8 cellular contexts compared by ENCODE assay signal in the genomic region with DNA sequence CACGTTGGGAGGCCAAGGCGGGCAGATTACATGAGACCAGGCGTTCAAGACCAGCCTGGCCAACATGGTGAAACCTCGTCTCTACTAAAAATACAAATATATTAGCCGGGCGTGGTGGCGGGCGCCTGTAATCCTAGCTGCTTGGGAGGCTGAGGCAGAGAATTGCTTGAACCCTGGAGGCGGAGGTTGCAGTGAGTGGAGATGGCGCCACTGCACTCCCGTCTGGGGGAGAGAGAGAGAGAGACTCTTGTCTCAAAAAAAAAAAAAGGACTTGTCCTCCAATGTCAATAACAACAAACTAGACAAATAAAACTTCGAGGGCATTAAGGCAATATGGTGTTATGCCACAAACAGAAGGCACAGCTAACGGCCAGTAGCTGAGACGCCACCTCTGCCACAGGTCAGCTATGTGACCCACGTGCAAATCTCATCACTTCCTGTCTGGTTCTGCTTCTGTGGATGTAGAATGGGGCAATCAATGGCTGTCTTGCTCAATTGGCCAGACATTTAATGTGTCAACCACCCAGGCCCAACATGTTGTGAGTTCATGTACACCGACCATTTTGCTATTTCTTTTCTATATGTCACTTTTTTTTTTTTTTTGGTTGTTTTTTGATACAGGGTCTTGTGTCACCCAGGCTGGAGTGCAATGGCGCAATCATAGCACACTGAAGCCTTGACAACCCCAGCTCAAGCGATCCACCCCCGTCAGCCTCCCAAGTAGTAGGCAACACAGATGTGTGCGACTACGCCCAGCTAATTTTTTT. TPM values are rescaled to one million over a fixed set of nuclear protein-coding genes. Genes with fewer than 3 reads are reported as not detected.
A peak's percentile ranks its signal among the peaks of the same experiment; 100 is the strongest.
DNase-seq lines count a peak whose midpoint lies in the region; ATAC-seq, FAIRE-seq and TF ChIP-seq lines count a peak whose summit lies in the region.

No MANE protein-coding gene starts in this region.

- POLR2A ChIA-PET in GM12878 (lab: Charles Lee), result interaction anchor here (0.7 to 9.2 kb wide), 25 partner anchors 9 to 222 kb away, joined by 3 to 164 read pairs (median 4); partner anchors contain the start of genes GSPT1, RSL1D1, TNFRSF17 and ZC3H7A

- H3K4me1 ChIP-seq in OCI-LY1 (ENCODE audit: insufficient read depth, low read length, severe bottlenecking) (peaks cover 43% of the 10 kb centered on the region), GM12878 (ENCODE audit: control insufficient read depth, insufficient read depth, low read length) (peaks cover 12% of the 10 kb centered on the region), keratinocyte (ENCODE audit: control insufficient read depth, extremely low read depth, insufficient read depth, low read length) (peaks cover 12% of the 10 kb centered on the region)

- H3K27ac ChIP-seq in OCI-LY1 (ENCODE audit: low read depth, low read length, poor library complexity, severe bottlenecking) (peak overlapping the region; percentile 79), GM12878 (ENCODE audit: control insufficient read depth, insufficient read depth) (peak overlapping the region; percentile 75), keratinocyte (ENCODE audit: control insufficient read depth, insufficient read depth, low read length) (peak overlapping the region; percentile 67)

- no peaks in the 10 kb centered on the region for H3K9me3 ChIP-seq in OCI-LY1 (ENCODE audit: low read length)
- H3K9me3 ChIP-seq in GM12878 (replicated peaks; ENCODE audit: control insufficient read depth, insufficient read depth, low read length), result no peaks in the 10 kb centered on the region
- no peaks in the 10 kb centered on the region for H3K9me3 ChIP-seq in keratinocyte (ENCODE audit: control insufficient read depth, low read depth, low read length)

- no peak for TF ChIP-seq RAD21 in GM12878 (IDR thresholded peaks at IDR 0.05; ENCODE audit: insufficient read depth, low read depth, low read length)

- no peak overlapping the region for H2AFZ ChIP-seq in OCI-LY1 (ENCODE audit: low read length)
- peak overlapping the region; percentile 57 for H2AFZ ChIP-seq in GM12878 (ENCODE audit: control insufficient read depth, low read depth, low read length)
- H2AFZ ChIP-seq in keratinocyte (ENCODE audit: control insufficient read depth, low read length), result peak overlapping the region; percentile 70

- CTCF ChIA-PET in GM12878 (lab: Yijun Ruan, JAX), result interaction anchor here (0.5 to 5.3 kb wide), 19 partner anchors 8 to 383 kb away, joined by 3 to 42 read pairs (median 4); partner anchors contain the start of gene ZC3H7A

- no peaks in the 10 kb centered on the region for H3K27me3 ChIP-seq in OCI-LY1 (ENCODE audit: insufficient read depth, low read length)
- H3K27me3 ChIP-seq in GM12878 (replicated peaks in 1 of 2; ENCODE audit: control insufficient read depth in 2 of 2, insufficient read depth in 2 of 2, low read length in 1 of 2), result no peaks in the 10 kb centered on the region
- H3K27me3 ChIP-seq in keratinocyte (ENCODE audit: control insufficient read depth, extremely low read depth, insufficient read depth, low read length), result no peaks in the 10 kb centered on the region

- TSS peak; percentile 94 for BruUV-seq in GM12878 (replicated peaks; lab: Mats Ljungman, UMichigan)

- RAD21 ChIA-PET in GM12878 (lab: Charles Lee; ENCODE audit: unreplicated experiment), result interaction anchor here (0.5 to 3.8 kb wide), 19 partner anchors 10 to 676 kb away, joined by 3 to 53 read pairs (median 5); partner anchors contain the start of gene ZC3H7A

- DNase-seq in Right ventricle myocardium inferior (ENCODE audit: missing footprints) (peak; percentile 68), left ventricle myocardium superior (no peak), GM12878 (ENCODE audit: low read depth, low spot score) (no peak), keratinocyte (ENCODE audit: low read depth, low spot score) (no peak), mesenteric fat pad (ENCODE audit: low spot score) (no peak)
- DNase-seq in stimulated activated CD4-positive, alpha-beta T cell treated with anti-CD3 and anti-CD28 coated beads, Interleukin-4, amount 100 ng/mL, for 1 hour, result peak; percentile 8

- H3K9me2 ChIP-seq in OCI-LY1 (ENCODE audit: low read depth, low read length), result no peaks in the 10 kb centered on the region

- peak overlapping the region; percentile 93 for H3K4me3 ChIP-seq in OCI-LY1 (ENCODE audit: low read depth, low read length, poor library complexity, severe bottlenecking)
- peak overlapping the region; percentile 83 for H3K4me3 ChIP-seq in GM12878
- H3K4me3 ChIP-seq in keratinocyte (ENCODE audit: control insufficient read depth in 2 of 3, extremely low read depth in 1 of 3, insufficient read depth in 2 of 3, low read depth in 1 of 3, low read length in 3 of 3), result peak overlapping the region; percentile 52 to 93 (median 64)

- H4K20me1 ChIP-seq in OCI-LY1 (ENCODE audit: insufficient read depth, low read length), result no peaks in the 10 kb centered on the region
- H4K20me1 ChIP-seq in GM12878 (ENCODE audit: control insufficient read depth, insufficient read depth), result no peaks in the 10 kb centered on the region; the same call in 1 of the 2 replicates
- peaks cover 2% of the 10 kb centered on the region for H4K20me1 ChIP-seq in keratinocyte (ENCODE audit: control insufficient read depth, extremely low read depth, insufficient read depth, low read length)

- SMC1A ChIA-PET in GM12878 (lab: Charles Lee; ENCODE audit: uncharacterized antibody, unreplicated experiment), result interaction anchor here (1.0 to 9.4 kb wide), 15 partner anchors 8 to 161 kb away, joined by 3 to 124 read pairs (median 5); partner anchors contain the start of genes RSL1D1 and ZC3H7A

- TF ChIP-seq EP300 in GM12878 (IDR thresholded peaks at IDR 0.05; ENCODE audit: borderline replicate concordance in 1 of 2, control insufficient read depth in 1 of 2, low read depth in 2 of 2, low read length in 2 of 2), result no peak

- in situ Hi-C loops in GM12878 (cut with MboI), result no loop called here

- TF ChIP-seq CTCF in OCI-LY1 (IDR thresholded peaks at IDR 0.05; ENCODE audit: low read length) (no peak), GM12878 (IDR thresholded peaks at IDR 0.05 in 2 of 3, conservative IDR thresholded peaks at IDR 0.05 in 1 of 3; ENCODE audit: control insufficient read depth in 2 of 3, extremely low read depth in 1 of 3, insufficient read depth in 1 of 3, low read depth in 3 of 3, low read length in 3 of 3) (no peak), keratinocyte (optimal IDR thresholded peaks at IDR 0.05 in 1 of 3, IDR thresholded peaks at IDR 0.05 in 1 of 3, conservative IDR thresholded peaks at IDR 0.05 in 1 of 3; ENCODE audit: extremely low read depth in 1 of 3, insufficient read depth in 2 of 3, low read length in 3 of 3) (no peak)

- H3K36me3 ChIP-seq in OCI-LY1 (ENCODE audit: insufficient read depth, low read length) (peaks cover 7% of the 10 kb centered on the region), GM12878 (ENCODE audit: control insufficient read depth in 2 of 2, insufficient read depth in 2 of 2, low read length in 1 of 2) (no peaks in the 10 kb centered on the region; a peak in 1 of 4 replicates), keratinocyte (ENCODE audit: control insufficient read depth in 2 of 2, extremely low read depth in 1 of 2, insufficient read depth in 2 of 2, low read length in 2 of 2) (peaks cover 0 to 4% of the 10 kb centered on the region in 2 experiments)

- ATAC-seq in Right ventricle myocardium inferior (no peak), left ventricle myocardium superior (no peak), GM12878 (peak; percentile 50), GM21381 (IDR thresholded peaks at IDR 0.05; ENCODE audit: unreplicated experiment) (no peak)

- FAIRE-seq in GM12878 (lab: Jason Lieb, UNC) (peak; percentile 73), keratinocyte (lab: Jason Lieb, UNC) (no peak)

- H3F3A ChIP-seq in OCI-LY1 (ENCODE audit: insufficient read depth, low read length), result peaks cover 4% of the 10 kb centered on the region; the same call in 1 of the 2 replicates

- peak overlapping the region; percentile 69 for H3K4me2 ChIP-seq in OCI-LY1 (ENCODE audit: low read length)
- H3K4me2 ChIP-seq in GM12878 (ENCODE audit: control insufficient read depth, insufficient read depth), result peak overlapping the region; percentile 93
- H3K4me2 ChIP-seq in keratinocyte (ENCODE audit: control insufficient read depth, extremely low read depth, insufficient read depth, low read depth, low read length), result peak overlapping the region; percentile 62

- intact Hi-C loops in Right ventricle myocardium inferior (cut with DNase I), result loop anchor here (5.0 kb wide), 2 partner anchors 39 to 54 kb away; partner anchors contain the start of gene ZC3H7A
- intact Hi-C loops in left ventricle myocardium superior (cut with micrococcal nuclease), result loop anchor here (10.0 kb wide), 1 partner anchor 51 kb away; the partner anchor contains the start of gene ZC3H7A
- intact Hi-C loops in GM12878 (cut with micrococcal nuclease; ENCODE audit: unreplicated experiment), result loop anchor here (2.0 to 5.0 kb wide), 2 partner anchors 39 to 53 kb away; partner anchors contain the start of gene ZC3H7A

- H3K9ac ChIP-seq in OCI-LY1 (ENCODE audit: low read length) (peak overlapping the region; percentile 90), GM12878 (ENCODE audit: control insufficient read depth, insufficient read depth, low read length) (peak overlapping the region; percentile 95), keratinocyte (ENCODE audit: control insufficient read depth, extremely low read depth, insufficient read depth, low read length) (peak overlapping the region; percentile 94)

- H3K79me2 ChIP-seq in OCI-LY1 (ENCODE audit: insufficient read depth, low read length) (peaks cover 36% of the 10 kb centered on the region), GM12878 (ENCODE audit: control insufficient read depth, insufficient read depth, low read length) (peaks cover 51% of the 10 kb centered on the region), keratinocyte (ENCODE audit: control insufficient read depth, insufficient read depth, low read length) (peaks cover 39% of the 10 kb centered on the region)

- TF ChIP-seq POLR2A in GM12878 (IDR thresholded peaks at IDR 0.05; ENCODE audit: low read depth, low read length), result no peak

- 7% methylated on average over 15 of the region's 21 CpGs for WGBS in GM12878 (ENCODE audit: insufficient coverage, insufficient replicate concordance, low lambda C conversion rate, missing lambda C conversion rate)

- dilution Hi-C loops in keratinocyte (cut with MboI; ENCODE audit: extremely low pct_ligation_motif_present, low sequenced_read_pairs), result no loop called here

- no peaks in the 10 kb centered on the region for H3K9me1 ChIP-seq in keratinocyte (ENCODE audit: control insufficient read depth, extremely low read depth, insufficient read depth, low read length)

RNA-seq across cellular contexts. Expression of gene TXNDC11, which starts 0.8 kb away (rescaled TPM):
- total RNA-seq in Right ventricle myocardium inferior (20.3 TPM), left ventricle myocardium superior (20.8 TPM), GM12878 (2014; rRNA removed) (54.4 and 59.1 TPM in 2 replicates), GM12878 (2014; rRNA removed; fragmentation: Illumina TruSeq; extraction: Trizol) (33.3 and 43.1 TPM in 2 replicates), GM12878 (2021) (45.8 and 51.8 TPM in 2 replicates), mesenteric fat pad (51.9 TPM)
- total RNA-seq in GM12878 (2013; cell fraction: nucleolus; rRNA removed), result 97.8 and 99.6 TPM in 2 replicates
- polyA plus RNA-seq in GM12878 (2011; ENCODE audit: low read depth), result 38.0 TPM
- polyA plus RNA-seq in GM12878 (2011; rRNA removed) (71.0 and 86.7 TPM in 2 replicates), GM12878 (2014; fragmentation: Illumina TruSeq; extraction: Trizol) (40.7 and 49.9 TPM in 2 replicates), GM12878 (2014; fragmentation: Nextera tagmentation; extraction: Ambion mirVana) (1 to 10 TPM; 1.7 to 7.3 TPM), GM12878 (2014; rRNA removed) (57.0 and 59.9 TPM in 2 replicates), GM12878 (2016; fragmentation: Nextera tagmentation; extraction: Ambion mirVana) (10 to 100 TPM; 69.8 to 70.7 TPM), keratinocyte (34.2 to 50.3 TPM (median 35.9 TPM) in 3 replicates)
- 96.3 and 103 TPM in 2 replicates for polyA plus RNA-seq in GM12878 (2011; cell fraction: cytosol; rRNA removed)
- polyA plus RNA-seq in GM12878 (2011; cell fraction: nucleus; rRNA removed), result 86.4 and 91.4 TPM in 2 replicates
- 48.2 and 55.5 TPM in 2 replicates for polyA plus RNA-seq in GM12878 (2012)
- polyA minus RNA-seq in GM12878 (2011; rRNA and poly(A)+ RNA removed), result 79.2 and 95.3 TPM in 2 replicates
- 28.7 and 34.5 TPM in 2 replicates for polyA minus RNA-seq in GM12878 (2011; cell fraction: cytosol; rRNA and poly(A)+ RNA removed)
- polyA minus RNA-seq in GM12878 (2011; cell fraction: nucleus; rRNA and poly(A)+ RNA removed), result 27.4 and 50.4 TPM in 2 replicates
- 28.8 TPM for polyA plus RNA-seq in keratinocyte (2011; ENCODE audit: low read depth)
- polyA plus RNA-seq in keratinocyte (2011; cell fraction: cytosol; rRNA removed), result 24.6 and 26.6 TPM in 2 replicates
- 54.3 and 56.9 TPM in 2 replicates for polyA plus RNA-seq in keratinocyte (2011; cell fraction: nucleus; rRNA removed)
- polyA plus RNA-seq in keratinocyte (2012; ENCODE audit: low replicate concordance), result 19.0 and 27.4 TPM in 2 replicates
- 30.2 to 35.8 TPM (median 33.7 TPM) in 3 replicates for polyA minus RNA-seq in keratinocyte
- 16.3 TPM for polyA minus RNA-seq in keratinocyte (2011; cell fraction: cytosol; rRNA and poly(A)+ RNA removed)
- 29.4 and 43.4 TPM in 2 replicates for polyA minus RNA-seq in keratinocyte (2011; cell fraction: nucleus; rRNA and poly(A)+ RNA removed)

RNA-seq across cellular contexts. Expression of gene ZC3H7A, which starts 53.6 kb away (rescaled TPM):
- total RNA-seq in Right ventricle myocardium inferior (22.6 TPM), left ventricle myocardium superior (24.5 TPM), GM12878 (2014; rRNA removed) (53.8 and 61.9 TPM in 2 replicates), GM12878 (2014; rRNA removed; fragmentation: Illumina TruSeq; extraction: Trizol) (63.2 and 68.6 TPM in 2 replicates), GM12878 (2021) (67.0 and 67.9 TPM in 2 replicates), mesenteric fat pad (57.1 TPM)
- 438 and 443 TPM in 2 replicates for total RNA-seq in GM12878 (2013; cell fraction: nucleolus; rRNA removed)
- polyA plus RNA-seq in GM12878 (2011; ENCODE audit: low read depth), result 58.3 TPM
- polyA plus RNA-seq in GM12878 (2011; rRNA removed) (188 and 243 TPM in 2 replicates), GM12878 (2014; fragmentation: Illumina TruSeq; extraction: Trizol) (94.8 and 123 TPM in 2 replicates), GM12878 (2014; fragmentation: Nextera tagmentation; extraction: Ambion mirVana) (10 to 100 TPM; 46.3 to 77.8 TPM), GM12878 (2014; rRNA removed) (54.6 and 56.6 TPM in 2 replicates), GM12878 (2016; fragmentation: Nextera tagmentation; extraction: Ambion mirVana) (10 to 100 TPM; 69.4 to 70.0 TPM), keratinocyte (23.0 to 51.4 TPM (median 43.9 TPM) in 3 replicates)
- polyA plus RNA-seq in GM12878 (2011; cell fraction: cytosol; rRNA removed), result 117 and 155 TPM in 2 replicates
- polyA plus RNA-seq in GM12878 (2011; cell fraction: nucleus; rRNA removed), result 352 and 369 TPM in 2 replicates
- 57.6 and 76.8 TPM in 2 replicates for polyA plus RNA-seq in GM12878 (2012)
- polyA minus RNA-seq in GM12878 (2011; rRNA and poly(A)+ RNA removed), result 106 and 129 TPM in 2 replicates
- polyA minus RNA-seq in GM12878 (2011; cell fraction: cytosol; rRNA and poly(A)+ RNA removed), result 34.3 and 36.0 TPM in 2 replicates
- 89.0 and 106 TPM in 2 replicates for polyA minus RNA-seq in GM12878 (2011; cell fraction: nucleus; rRNA and poly(A)+ RNA removed)
- 75.3 TPM for polyA plus RNA-seq in keratinocyte (2011; ENCODE audit: low read depth)
- polyA plus RNA-seq in keratinocyte (2011; cell fraction: cytosol; rRNA removed), result 41.0 and 72.1 TPM in 2 replicates
- polyA plus RNA-seq in keratinocyte (2011; cell fraction: nucleus; rRNA removed), result 88.0 and 106 TPM in 2 replicates
- polyA plus RNA-seq in keratinocyte (2012; ENCODE audit: low replicate concordance), result 20.7 and 32.5 TPM in 2 replicates
- polyA minus RNA-seq in keratinocyte, result 20.4 to 40.8 TPM (median 22.9 TPM) in 3 replicates
- 16.7 TPM for polyA minus RNA-seq in keratinocyte (2011; cell fraction: cytosol; rRNA and poly(A)+ RNA removed)
- 21.2 and 47.1 TPM in 2 replicates for polyA minus RNA-seq in keratinocyte (2011; cell fraction: nucleus; rRNA and poly(A)+ RNA removed)

Comparison
In these comparisons a context has a peak if more than half of its experiments do, and no peak if none do; other contexts are left out.
1. DNase-seq: peak in Right ventricle myocardium inferior (single experiment) and stimulated activated CD4-positive, alpha-beta T cell treated with anti-CD3 and anti-CD28 coated beads, Interleukin-4, amount 100 ng/mL, for 1 hour (single experiment); none in left ventricle myocardium superior (single experiment), GM12878 (single experiment), keratinocyte (single experiment) and mesenteric fat pad (single experiment).
2. Peak in every context shown above with its lines, with median percentiles within 50 percentile points of each other: H3K27ac ChIP-seq, H3K4me2 ChIP-seq, H3K4me3 ChIP-seq and H3K9ac ChIP-seq.